24 cellular contexts compared by ENCODE assay signal in genomic region chr4:39721788-39722187, GRCh38. TPM values are rescaled to one million over a fixed set of nuclear protein-coding genes. Genes with fewer than 3 reads are reported as not detected.
DNase-seq lines count a peak whose midpoint lies in the region; ATAC-seq and TF ChIP-seq lines count a peak whose summit lies in the region.
"Had no signal": no experiment of that assay in that cellular context is flagged by ENCODE, and none has a peak within 500 bp of the region (broad histone marks: within the 10 kb centered on the region; RNA-seq: fewer than 3 reads in every experiment).

No MANE protein-coding gene starts in this region.

- no peak overlapping the region for H2AFZ ChIP-seq in neural progenitor cell (replicated peaks)
- H2AFZ ChIP-seq: GM23248 had no signal

- no peaks in the 10 kb centered on the region for H3K36me3 ChIP-seq in neural progenitor cell
- peaks cover 13% of the 10 kb centered on the region for H3K36me3 ChIP-seq in SJCRH30

- peaks cover 100% of the 10 kb centered on the region for H3K79me2 ChIP-seq in neural progenitor cell (ENCODE audit: low read depth)

- H3K4me3 Mint-ChIP-seq in immature natural killer cell: no peak overlapping the region
- no peak overlapping the region for H3K4me3 Mint-ChIP-seq in neural progenitor cell
- H3K4me3 Mint-ChIP-seq in stimulated activated memory B cell treated with anti-CD40 and anti-IgM and Interleukin-4, amounts not matched to agents 10 μg/mL and 1 μg/mL and 100 μg/mL, for 72 hours: no peak overlapping the region
- no peak overlapping the region for H3K4me3 Mint-ChIP-seq in activated naive CD8-positive, alpha-beta T cell treated with anti-CD3 and anti-CD28 coated beads for 36 hours
- H3K4me3 Mint-ChIP-seq: B cell; CD8-positive, alpha-beta T cell had no signal

- H3K4me1 Mint-ChIP-seq in immature natural killer cell (peaks cover 65 to 76% of the 10 kb centered on the region in 2 donors), neural progenitor cell (peaks cover 9% of the 10 kb centered on the region)
- peaks cover 58% of the 10 kb centered on the region for H3K4me1 Mint-ChIP-seq in stimulated activated memory B cell treated with anti-CD40 and anti-IgM and Interleukin-4, amounts not matched to agents 10 μg/mL and 1 μg/mL and 100 μg/mL, for 72 hours
- peaks cover 42% of the 10 kb centered on the region for H3K4me1 Mint-ChIP-seq in activated naive CD8-positive, alpha-beta T cell treated with anti-CD3 and anti-CD28 coated beads for 36 hours

- H3K27me3 ChIP-seq in neural progenitor cell (no peaks in the 10 kb centered on the region), SJCRH30 (no peaks in the 10 kb centered on the region)

- no peaks in the 10 kb centered on the region for H3K9me3 Mint-ChIP-seq in immature natural killer cell
- peaks cover 6% of the 10 kb centered on the region for H3K9me3 Mint-ChIP-seq in neural progenitor cell
- no peaks in the 10 kb centered on the region for H3K9me3 Mint-ChIP-seq in stimulated activated memory B cell treated with anti-CD40 and anti-IgM and Interleukin-4, amounts not matched to agents 10 μg/mL and 1 μg/mL and 100 μg/mL, for 72 hours
- H3K9me3 Mint-ChIP-seq in activated naive CD8-positive, alpha-beta T cell treated with anti-CD3 and anti-CD28 coated beads for 36 hours: no peaks in the 10 kb centered on the region
- H3K9me3 Mint-ChIP-seq: CD8-positive, alpha-beta T cell had no signal

- H3K27ac ChIP-seq in neural progenitor cell (peak overlapping the region; percentile 25), SJCRH30 (no peak overlapping the region)
- H3K27ac ChIP-seq: 22Rv1, C4-2B, GM23248 had no signal

- peak; percentile 8 for DNase-seq in activated CD8-positive, alpha-beta memory T cell treated with anti-CD3 and anti-CD28 coated beads, Interleukin-2, amount 50 U/mL, for 48 hours
- DNase-seq in activated CD8-positive, alpha-beta memory T cell treated with anti-CD3 and anti-CD28 coated beads for 24 hours: no peak
- DNase-seq in immature natural killer cell (no peak), neural progenitor cell (ENCODE audit: low spot score) (no peak), SJCRH30 (no peak)
- no peak for DNase-seq in activated naive CD8-positive, alpha-beta T cell treated with anti-CD3 and anti-CD28 coated beads for 36 hours
- DNase-seq: Caco-2; CD8-positive, alpha-beta T cell; GM23248; H7; Karpas-422; NCI-H1092 treated with DMSO at 0.1 percent for 48 hours; NCI-H146; NCI-H1930; NCI-H2107; NCI-H446; NCI-H524 treated with DMSO at 0.1 percent for 48 hours; NCI-H82; RPMI8226; SHP77 treated with DMSO at 0.1 percent for 48 hours had no signal

- H3K9me3 ChIP-seq in neural progenitor cell (ENCODE audit: low read depth) (no peaks in the 10 kb centered on the region), SJCRH30 (replicated peaks) (no peaks in the 10 kb centered on the region)
- H3K9me3 ChIP-seq: Caco-2 had no signal

- H3K4me2 ChIP-seq in neural progenitor cell: no peak overlapping the region

- no peaks in the 10 kb centered on the region for H3K4me1 ChIP-seq in neural progenitor cell
- no peaks in the 10 kb centered on the region for H3K4me1 ChIP-seq in SJCRH30
- H3K4me1 ChIP-seq: Caco-2 had no signal

- H3K4me3 ChIP-seq in neural progenitor cell: no peak overlapping the region
- no peak overlapping the region for H3K4me3 ChIP-seq in SJCRH30
- H3K4me3 ChIP-seq: GM23248 had no signal

- H3F3A ChIP-seq in neural progenitor cell (ENCODE audit: low read depth): peaks cover 5% of the 10 kb centered on the region

- no peak for TF ChIP-seq CTCF in neural progenitor cell (IDR thresholded peaks at IDR 0.05)

- no peak for ATAC-seq in stimulated activated memory B cell treated with anti-CD40 and anti-IgM and Interleukin-4, amounts not matched to agents 10 μg/mL and 1 μg/mL and 100 μg/mL, for 72 hours
- ATAC-seq: CD8-positive, alpha-beta T cell had no signal

- H3K27ac Mint-ChIP-seq in immature natural killer cell (peak overlapping the region in 5 of 6 donors; percentile 12 to 49 (median 23)), neural progenitor cell (no peak overlapping the region)
- no peak overlapping the region for H3K27ac Mint-ChIP-seq in stimulated activated memory B cell treated with anti-CD40 and anti-IgM and Interleukin-4, amounts not matched to agents 10 μg/mL and 1 μg/mL and 100 μg/mL, for 72 hours
- H3K27ac Mint-ChIP-seq in activated naive CD8-positive, alpha-beta T cell treated with anti-CD3 and anti-CD28 coated beads for 36 hours: no peak overlapping the region
- H3K27ac Mint-ChIP-seq: CD8-positive, alpha-beta T cell had no signal

- no peak overlapping the region for H3K9ac ChIP-seq in neural progenitor cell
- H3K9ac ChIP-seq: GM23248 had no signal

- H3K27me3 Mint-ChIP-seq in immature natural killer cell (ENCODE audit: low read depth in 3 of 3): no peaks in the 10 kb centered on the region
- H3K27me3 Mint-ChIP-seq in neural progenitor cell (ENCODE audit: insufficient read depth, low read depth): peaks cover 3% of the 10 kb centered on the region
- H3K27me3 Mint-ChIP-seq in stimulated activated memory B cell treated with anti-CD40 and anti-IgM and Interleukin-4, amounts not matched to agents 10 μg/mL and 1 μg/mL and 100 μg/mL, for 72 hours: no peaks in the 10 kb centered on the region
- H3K27me3 Mint-ChIP-seq in activated naive CD8-positive, alpha-beta T cell treated with anti-CD3 and anti-CD28 coated beads for 36 hours: no peaks in the 10 kb centered on the region
- H3K27me3 Mint-ChIP-seq: B cell had no signal

- H3K36me3 Mint-ChIP-seq in immature natural killer cell (peaks cover 4 to 6% (median 4%) of the 10 kb centered on the region in 3 donors), neural progenitor cell (peaks cover 19% of the 10 kb centered on the region)
- H3K36me3 Mint-ChIP-seq in stimulated activated memory B cell treated with anti-CD40 and anti-IgM and Interleukin-4, amounts not matched to agents 10 μg/mL and 1 μg/mL and 100 μg/mL, for 72 hours: peaks cover 37% of the 10 kb centered on the region
- H3K36me3 Mint-ChIP-seq in activated naive CD8-positive, alpha-beta T cell treated with anti-CD3 and anti-CD28 coated beads for 36 hours: peaks cover 21% of the 10 kb centered on the region

- H4K20me1 ChIP-seq in neural progenitor cell (ENCODE audit: low read depth): peaks cover 74% of the 10 kb centered on the region

RNA-seq across cellular contexts. Expression of gene UBE2K, which starts 23.9 kb away (rescaled TPM):
- polyA plus RNA-seq in immature natural killer cell: 10 to 100 TPM; 47.9 to 82.4 (median 67.8) TPM
- 36.6 and 61.8 TPM in 2 replicates for total RNA-seq in neural progenitor cell (ENCODE audit: low replicate concordance)
- 50.4 and 57.9 TPM in 2 replicates for total RNA-seq in SJCRH30 (2014; rRNA removed; shearing (Covaris generic))
- 100 to 1,000 TPM in 1 of 2 experiments, 10 to 100 TPM in 1; 92.7 to 102 TPM for total RNA-seq in activated naive CD8-positive, alpha-beta T cell treated with anti-CD3 and anti-CD28 coated beads for 36 hours

Comparison
In these comparisons a context has a peak if more than half of its experiments do, and no peak if none do; other contexts are left out.
1. H3K27ac Mint-ChIP-seq: peak in immature natural killer cell (5 of 6); none in neural progenitor cell (single experiment), stimulated activated memory B cell treated with anti-CD40 and anti-IgM and Interleukin-4, amounts not matched to agents 10 μg/mL and 1 μg/mL and 100 μg/mL, for 72 hours (single experiment) and activated naive CD8-positive, alpha-beta T cell treated with anti-CD3 and anti-CD28 coated beads for 36 hours (single experiment).